10 cellular contexts compared by ENCODE assay signal in the genomic region with DNA sequence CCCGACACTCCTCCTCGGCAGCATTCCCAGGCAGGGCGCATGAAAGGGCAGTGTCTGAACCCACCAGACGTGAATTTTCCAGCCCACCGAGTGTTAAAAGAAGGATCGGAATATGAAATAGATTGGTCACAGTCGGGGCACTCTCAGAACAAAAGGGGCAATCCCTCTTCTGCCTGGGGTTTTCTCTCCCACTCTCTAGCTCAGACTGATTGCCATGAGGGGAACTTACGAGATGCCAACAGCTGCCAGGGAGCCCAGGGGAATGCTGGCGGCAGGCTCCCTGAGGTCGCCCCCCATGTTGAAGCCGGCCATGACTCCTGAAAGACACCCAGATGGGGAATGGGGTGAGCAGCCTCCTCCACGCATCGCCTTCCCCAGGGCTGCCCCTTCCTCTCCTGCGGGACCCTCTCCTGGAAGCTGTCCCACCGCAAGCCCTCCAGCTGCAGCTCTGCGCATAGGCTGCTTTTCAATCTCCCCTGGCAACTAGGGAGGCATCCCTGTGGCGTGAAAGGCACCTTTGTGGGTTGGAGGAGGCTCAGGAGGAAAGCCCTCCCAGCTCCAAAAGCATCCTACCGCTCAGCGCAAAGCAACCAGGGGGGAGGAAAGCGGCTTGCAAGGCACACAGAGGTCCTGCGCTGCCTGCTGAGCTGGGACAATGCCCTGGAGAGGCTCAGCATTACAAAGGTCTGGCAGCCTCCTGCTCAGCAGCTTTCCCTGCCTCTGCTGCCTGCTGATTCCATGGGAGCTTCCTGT.
DNase-seq lines count a peak whose midpoint lies in the region; ATAC-seq, FAIRE-seq and TF ChIP-seq lines count a peak whose summit lies in the region.
"Had no signal": no experiment of that assay in that cellular context is flagged by ENCODE, and none has a peak within 500 bp of the region (broad histone marks: within the 10 kb centered on the region; RNA-seq: fewer than 3 reads in every experiment).

No MANE protein-coding gene starts in this region.

- 72 to 82% methylated on average over 13 to 17 of the region's 21 CpGs for WGBS in body of pancreas, 2 donors
- 53 to 69% methylated on average over 21 of the region's 21 CpGs for WGBS in lower leg skin, 2 donors

- peak; percentile 60 for FAIRE-seq in GM12891 (lab: Jason Lieb, UNC)

- no peak; the same call in 1 of the 2 replicates for TF ChIP-seq POLR2A in GM12891 (IDR thresholded peaks at IDR 0.05; ENCODE audit: low read depth, low read length)
- no peak for TF ChIP-seq POLR2A in body of pancreas (IDR thresholded peaks at IDR 0.05)
- TF ChIP-seq POLR2A in lower leg skin (IDR thresholded peaks at IDR 0.05) = no peak

- TF ChIP-seq CTCF in retinal pigment epithelial cell (conservative IDR thresholded peaks at IDR 0.05; ENCODE audit: low read depth, low read length) (no peak), body of pancreas (IDR thresholded peaks at IDR 0.05) (no peak), lower leg skin (IDR thresholded peaks at IDR 0.05) (no peak)

- H3K27me3 ChIP-seq in body of pancreas = no peaks in the 10 kb centered on the region
- H3K27me3 ChIP-seq: heart left ventricle had no signal

- DNase-seq in GM12891 (ENCODE audit: insufficient read length, low spot score) = no peak
- peak; percentile 1 for DNase-seq in NCI-H345 treated with DMSO at 0.1 percent for 48 hours (lab: John Stamatoyannopoulos, UW; ENCODE audit: unreplicated experiment)
- DNase-seq in head of caudate nucleus = peak; percentile 44 to 90 (median 74)
- no peak for DNase-seq in retinal pigment epithelial cell (ENCODE audit: low read depth)
- no peak for DNase-seq in body of pancreas
- no peak for DNase-seq in stimulated activated CD4-positive, alpha-beta T cell treated with anti-CD3 and anti-CD28 coated beads, Interleukin-4, amount 100 ng/mL, for 24 hours
- DNase-seq in lower leg skin (ENCODE audit: low spot score in 2 of 2) = no peak
- DNase-seq: activated CD8-positive, alpha-beta memory T cell treated with anti-CD3 and anti-CD28 coated beads for 24 hours; heart left ventricle had no signal

- intact Hi-C loops in head of caudate nucleus (cut with DNase I) = loop anchor here (10.0 kb wide), 1 partner anchor 66 kb away; a partner anchor contains a TSS
- intact Hi-C loops in body of pancreas (cut with DNase I) = no loop called here
- intact Hi-C loops in lower leg skin (cut with DNase I; ENCODE audit: low total_unique reads) = no loop called here

- no peak overlapping the region for H3K27ac ChIP-seq in body of pancreas

- ATAC-seq in body of pancreas (no peak), HG02884 (IDR thresholded peaks at IDR 0.05; ENCODE audit: unreplicated experiment) (no peak)

- H3K36me3 ChIP-seq in body of pancreas (replicated peaks in 1 of 2; ENCODE audit: insufficient read depth in 1 of 2, low read depth in 2 of 2) = no peaks in the 10 kb centered on the region
- H3K36me3 ChIP-seq: heart left ventricle had no signal

- H3K4me3 ChIP-seq in retinal pigment epithelial cell (ENCODE audit: low read length) = peak overlapping the region; percentile 13
- H3K4me3 ChIP-seq in body of pancreas = no peak overlapping the region
- H3K4me3 ChIP-seq in lower leg skin (ENCODE audit: low read depth, poor library complexity, severe bottlenecking) = no peak overlapping the region

- H3K9me3 ChIP-seq in body of pancreas = no peaks in the 10 kb centered on the region
- H3K9me3 ChIP-seq: heart left ventricle had no signal

- H3K4me1 ChIP-seq in body of pancreas = peaks cover 20% of the 10 kb centered on the region

TF ChIP-seq in GM12891, 5 proteins besides CTCF, POLR2A, EP300 and RAD21:
- TF ChIP-seq POU2F2 (IDR thresholded peaks at IDR 0.05; ENCODE audit: low read depth, low read length) (no peak), POLR2AphosphoS5 (IDR thresholded peaks at IDR 0.05; ENCODE audit: low read depth, low read length) (0 out of 2 replicates have a peak, but pooled peaks have one; percentile 39)
TF ChIP-seq in GM12891: peak in this region for 1.

Comparison
In these comparisons a context has a peak if more than half of its experiments do, and no peak if none do; other contexts are left out.
1. DNase-seq: peak in NCI-H345 treated with DMSO at 0.1 percent for 48 hours (single experiment) and head of caudate nucleus (42 of 42); none in GM12891 (single experiment), retinal pigment epithelial cell (single experiment), body of pancreas (0 of 4), stimulated activated CD4-positive, alpha-beta T cell treated with anti-CD3 and anti-CD28 coated beads, Interleukin-4, amount 100 ng/mL, for 24 hours (single experiment) and lower leg skin (0 of 2).